26 cellular contexts compared by ENCODE assay signal in the genomic region with DNA sequence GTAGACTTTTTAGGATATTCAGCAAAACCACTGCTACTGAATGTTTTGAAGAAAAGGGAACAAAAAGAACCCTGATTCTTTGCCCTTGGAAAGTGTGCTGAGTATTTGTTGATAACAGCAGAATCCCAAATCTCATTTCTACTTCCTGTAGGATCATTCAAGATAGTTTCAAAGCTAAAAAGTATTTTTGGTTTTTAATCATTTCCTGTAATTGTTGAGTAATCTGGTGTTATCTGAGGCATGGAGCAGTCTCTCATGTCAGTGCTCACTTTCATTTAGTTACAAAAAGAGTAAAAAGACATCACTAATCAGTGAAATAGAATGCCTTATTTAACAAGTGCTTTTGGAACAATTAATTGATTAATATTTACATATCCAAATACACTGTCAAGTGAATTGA. TPM values are rescaled to one million over a fixed set of nuclear protein-coding genes. Genes with fewer than 3 reads are reported as not detected.
DNase-seq lines count a peak whose midpoint lies in the region; ATAC-seq and TF ChIP-seq lines count a peak whose summit lies in the region.
"Had no signal": no experiment of that assay in that cellular context is flagged by ENCODE, and none has a peak within 500 bp of the region (broad histone marks: within the 10 kb centered on the region; RNA-seq: fewer than 3 reads in every experiment).

No MANE protein-coding gene starts in this region.

- TF ChIP-seq CTCF in smooth muscle cell (IDR thresholded peaks at IDR 0.05; ENCODE audit: borderline replicate concordance, insufficient read depth, poor library complexity, severe bottlenecking) (no peak), tibial nerve (IDR thresholded peaks at IDR 0.05) (no peak)

- TF ChIP-seq POLR2A in tibial nerve (IDR thresholded peaks at IDR 0.05) = no peak

- H3K79me2 ChIP-seq in smooth muscle cell (ENCODE audit: low read depth) = no peaks in the 10 kb centered on the region

- DNase-seq in ELR (ENCODE audit: low read depth) (peak; percentile 37), NCI-H226 (peak; percentile 43), epithelial cell of prostate (ENCODE audit: low read depth, low spot score) (no peak), smooth muscle cell (lab: John Stamatoyannopoulos, UW; ENCODE audit: unreplicated experiment) (no peak), tibial nerve (ENCODE audit: low spot score in 2 of 2) (no peak), NCI-H2107 treated with DMSO at 0.1 percent for 48 hours (lab: John Stamatoyannopoulos, UW; ENCODE audit: unreplicated experiment) (no peak)
- DNase-seq: activated CD4-positive, alpha-beta T cell treated with anti-CD3 and anti-CD28 coated beads, Interleukin-2, amount 50 U/mL, for 48 hours; CD4-positive, alpha-beta memory T cell; effector memory CD8-positive, alpha-beta T cell; EL; hypothalamus; islet precursor cell; lower lobe of right lung; mucosa of descending colon; NCI-H1048; NCI-H187 treated with DMSO at 0.1 percent for 48 hours; NCI-H526 treated with DMSO at 0.1 percent for 48 hours; ovary; retina had no signal

- H2AFZ ChIP-seq in smooth muscle cell (ENCODE audit: low read depth) = peak overlapping the region; percentile 53
- H2AFZ ChIP-seq: GM23338 had no signal

- no peaks in the 10 kb centered on the region for H3K36me3 ChIP-seq in smooth muscle cell (ENCODE audit: low read depth)
- peaks cover 0 to 12% (median 0%) of the 10 kb centered on the region in 3 donors for H3K36me3 ChIP-seq in tibial nerve
- H3K36me3 ChIP-seq: lower lobe of right lung, ovary, SJSA1 had no signal

- peak overlapping the region; percentile 54 for H3K4me2 ChIP-seq in smooth muscle cell
- H3K4me2 ChIP-seq: GM23338 had no signal

- H4K20me1 ChIP-seq in smooth muscle cell (ENCODE audit: low read depth) = no peaks in the 10 kb centered on the region

- H3K4me1 ChIP-seq in smooth muscle cell (ENCODE audit: low read depth) (no peaks in the 10 kb centered on the region), tibial nerve (peaks cover 0 to 6% (median 0%) of the 10 kb centered on the region in 4 donors)
- H3K4me1 ChIP-seq: gastroesophageal sphincter had no signal

- no peaks in the 10 kb centered on the region for H3F3A ChIP-seq in smooth muscle cell (ENCODE audit: low read depth)

- H3K4me3 ChIP-seq in smooth muscle cell (no peak overlapping the region), tibial nerve (no peak overlapping the region)
- H3K4me3 ChIP-seq: gastroesophageal sphincter, GM23338, lower lobe of right lung, mucosa of descending colon, ovary, SJSA1 had no signal

- H3K27ac ChIP-seq in epithelial cell of prostate (peak overlapping the region; percentile 32), smooth muscle cell (ENCODE audit: low read depth) (peak overlapping the region; percentile 47), tibial nerve (no peak overlapping the region)
- H3K27ac ChIP-seq: gastroesophageal sphincter, lower lobe of right lung, ovary, SJSA1 had no signal

- no peak for ATAC-seq in GM21723 (IDR thresholded peaks at IDR 0.05; ENCODE audit: unreplicated experiment)
- ATAC-seq: activated CD4-positive, CD25-positive, alpha-beta regulatory T cell treated with anti-CD3 and anti-CD28 coated beads, Interleukin-2, amount 50 U/mL, for 24 hours; effector memory CD8-positive, alpha-beta T cell; esophagus mucosa; gastroesophageal sphincter; GM23338; lower lobe of right lung; mucosa of descending colon; natural killer cell treated with Interleukin-12 subunit alpha and Interleukin-12 subunit beta and Interleukin-15 and Interleukin-18, amount 100 ng/mL, for 72 hours had no signal

- no peak for TF ChIP-seq EP300 in tibial nerve (IDR thresholded peaks at IDR 0.05)

- H3K9me3 ChIP-seq in smooth muscle cell (replicated peaks; ENCODE audit: low read depth) (no peaks in the 10 kb centered on the region), tibial nerve (no peaks in the 10 kb centered on the region)
- H3K9me3 ChIP-seq: gastroesophageal sphincter, lower lobe of right lung, mucosa of descending colon, ovary, SJSA1 had no signal

- no peak overlapping the region for H3K9ac ChIP-seq in smooth muscle cell (ENCODE audit: low read depth)

- no peaks in the 10 kb centered on the region for H3K27me3 ChIP-seq in smooth muscle cell (ENCODE audit: low read depth)
- H3K27me3 ChIP-seq in tibial nerve = no peaks in the 10 kb centered on the region
- H3K27me3 ChIP-seq: gastroesophageal sphincter, ovary, SJSA1 had no signal

RNA-seq across cellular contexts. Expression of a gene that starts 56.1 kb away (rescaled TPM):
- 16.4 and 19.2 TPM in 2 replicates for total RNA-seq in smooth muscle cell
- polyA plus RNA-seq in smooth muscle cell = 1.5 and 5.4 TPM in 2 replicates
- total RNA-seq in tibial nerve = 1 to 10 TPM; 3.7 to 6.1 (median 5.4) TPM

Comparison
In these comparisons a context has a peak if more than half of its experiments do, and no peak if none do; other contexts are left out.
1. DNase-seq: peak in ELR (single experiment) and NCI-H226 (single experiment); none in epithelial cell of prostate (single experiment), smooth muscle cell (single experiment), tibial nerve (0 of 2) and NCI-H2107 treated with DMSO at 0.1 percent for 48 hours (single experiment).
2. H3K27ac ChIP-seq: peak in epithelial cell of prostate (single experiment) and smooth muscle cell (single experiment); none in tibial nerve (0 of 4).